8 cellular contexts compared by ENCODE assay signal in the genomic region with DNA sequence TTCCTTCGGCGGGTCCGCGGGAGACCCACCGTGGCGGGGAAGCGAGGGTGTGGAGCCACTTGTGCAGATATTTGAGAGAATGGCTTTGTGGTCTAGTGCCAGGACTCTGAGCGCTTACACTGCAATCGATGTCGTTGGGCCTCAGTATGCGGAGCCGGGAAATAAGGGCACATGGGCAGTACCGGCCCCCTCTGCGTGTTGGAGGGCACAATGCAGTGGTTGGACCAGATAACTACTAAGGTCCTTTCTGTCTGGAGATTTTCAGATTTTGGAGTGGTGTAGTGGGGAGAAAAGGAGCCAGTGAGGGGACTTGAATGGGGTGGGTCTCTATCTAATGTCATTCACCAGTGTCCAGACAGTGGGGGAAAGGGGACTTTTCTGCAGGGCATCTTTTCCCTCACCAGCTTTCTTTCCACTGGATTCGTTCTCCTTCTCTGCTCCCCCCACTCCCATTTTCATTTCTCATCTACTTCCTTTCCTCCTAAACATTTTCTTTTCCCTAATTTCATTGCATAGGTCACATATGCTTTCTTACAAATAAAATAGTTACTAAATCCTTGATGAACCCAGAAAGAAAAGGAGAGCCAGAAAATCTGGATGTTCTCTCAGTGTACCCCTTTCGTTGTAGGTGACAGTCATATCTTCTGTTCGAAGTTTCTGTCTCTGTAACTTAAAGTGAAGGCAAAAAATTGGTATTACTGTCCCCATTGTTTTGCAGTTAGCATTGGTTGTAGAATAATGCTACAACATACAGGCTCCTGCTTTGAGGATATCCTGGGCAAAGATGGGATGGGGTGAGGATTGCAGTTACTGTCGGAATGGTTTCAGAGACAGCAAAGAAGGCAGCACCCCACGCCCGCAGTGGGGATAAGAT. TPM values are rescaled to one million over a fixed set of nuclear protein-coding genes. Genes with fewer than 3 reads are reported as not detected.
DNase-seq lines count a peak whose midpoint lies in the region; ATAC-seq, FAIRE-seq and TF ChIP-seq lines count a peak whose summit lies in the region.

No MANE protein-coding gene starts in this region.

- H3K4me3 Mint-ChIP-seq in stimulated activated naive CD8-positive, alpha-beta T cell treated with anti-CD3 and anti-CD28 coated beads, Interleukin-15, amount 100 ng/mL, for 72 hours, result peak overlapping the region; percentile 91 to 92

- peaks cover 1% of the 10 kb centered on the region; the same call in 1 of the 2 replicates for H3K36me3 ChIP-seq in iPS DF 6.9 (ENCODE audit: control insufficient read depth, insufficient read depth, low read length)

- TF ChIP-seq CTCF in A549 (IDR thresholded peaks at IDR 0.05), result no peak
- TF ChIP-seq CTCF in GM12865 (IDR thresholded peaks at IDR 0.05; ENCODE audit: insufficient read depth, low read depth, low read length, missing control alignments), result no peak
- TF ChIP-seq CTCF in WI38 (IDR thresholded peaks at IDR 0.05; ENCODE audit: low read depth, low read length), result no peak

- H3K4me2 ChIP-seq in A549, result peak overlapping the region; percentile 98

- peaks cover 84% of the 10 kb centered on the region for H3K4me1 Mint-ChIP-seq in stimulated activated naive CD8-positive, alpha-beta T cell treated with anti-CD3 and anti-CD28 coated beads, Interleukin-15, amount 100 ng/mL, for 72 hours

- ATAC-seq in A549 (peak in 1 of 2 experiments; percentile 1; a peak in 3 of 6 replicates), GM21390 (IDR thresholded peaks at IDR 0.05; ENCODE audit: unreplicated experiment) (no peak), HG02798 (IDR thresholded peaks at IDR 0.05; ENCODE audit: poor library complexity, unreplicated experiment) (no peak)
- no peak for ATAC-seq in stimulated activated naive CD8-positive, alpha-beta T cell treated with anti-CD3 and anti-CD28 coated beads, Interleukin-15, amount 100 ng/mL, for 72 hours

- H3K4me3 ChIP-seq in A549, result peak overlapping the region; percentile 90
- H3K4me3 ChIP-seq in GM12865 (ENCODE audit: low read depth, low read length), result peak overlapping the region; percentile 93
- peak overlapping the region; percentile 89 for H3K4me3 ChIP-seq in WI38 (ENCODE audit: low read depth, low read length)
- H3K4me3 ChIP-seq in iPS DF 6.9 (ENCODE audit: low read length), result peak overlapping the region; percentile 62

- no peak for TF ChIP-seq RAD21 in A549 (conservative IDR thresholded peaks at IDR 0.05 in 1 of 2, IDR thresholded peaks at IDR 0.05 in 1 of 2)

- H3K4me1 ChIP-seq in A549, result peaks cover 23% of the 10 kb centered on the region; the same call in 2 of the 3 replicates
- peaks cover 8% of the 10 kb centered on the region for H3K4me1 ChIP-seq in iPS DF 6.9 (ENCODE audit: control insufficient read depth, insufficient read depth, low read length)

- no peak for DNase-seq in A549 (ENCODE audit: low read depth in 1 of 2, low spot score in 1 of 2)
- no peak for DNase-seq in GM12865 (ENCODE audit: low read depth)
- no peak for DNase-seq in iPS DF 6.9 (ENCODE audit: low read depth, low spot score)
- DNase-seq in stimulated activated naive CD8-positive, alpha-beta T cell treated with anti-CD3 and anti-CD28 coated beads, Interleukin-15, amount 100 ng/mL, for 72 hours, result no peak
- DNase-seq in stimulated activated CD4-positive, alpha-beta T cell treated with anti-CD3 and anti-CD28 coated beads, Interleukin-4, amount 100 ng/mL, for 1 hour, result no peak

- CTCF ChIA-PET in A549 (lab: Yijun Ruan, JAX), result interaction anchor here (0.6 to 5.8 kb wide), 17 partner anchors 8 to 1696 kb away, joined by 3 to 47 read pairs (median 4); no protein-coding TSS in a partner anchor

- H3K9me3 ChIP-seq in A549, result no peaks in the 10 kb centered on the region
- no peaks in the 10 kb centered on the region for H3K9me3 ChIP-seq in iPS DF 6.9 (ENCODE audit: control insufficient read depth, insufficient read depth, low read length)

- H3K9me3 Mint-ChIP-seq in stimulated activated naive CD8-positive, alpha-beta T cell treated with anti-CD3 and anti-CD28 coated beads, Interleukin-15, amount 100 ng/mL, for 72 hours, result no peaks in the 10 kb centered on the region

- H3K27me3 ChIP-seq in iPS DF 6.9 (ENCODE audit: control insufficient read depth, insufficient read depth, low read length), result peaks cover 15% of the 10 kb centered on the region

- no peak for TF ChIP-seq EP300 in A549 (IDR thresholded peaks at IDR 0.05)

- TF ChIP-seq POLR2A in A549 (IDR thresholded peaks at IDR 0.05; ENCODE audit: low read length), result no peak

- H3K27me3 Mint-ChIP-seq in stimulated activated naive CD8-positive, alpha-beta T cell treated with anti-CD3 and anti-CD28 coated beads, Interleukin-15, amount 100 ng/mL, for 72 hours, result peaks cover 32% of the 10 kb centered on the region

- peak overlapping the region; percentile 89 to 100 for H3K27ac Mint-ChIP-seq in stimulated activated naive CD8-positive, alpha-beta T cell treated with anti-CD3 and anti-CD28 coated beads, Interleukin-15, amount 100 ng/mL, for 72 hours

- POLR2A ChIA-PET in A549 (lab: Yijun Ruan, JAX), result interaction anchor here (0.6 to 2.1 kb wide), 20 partner anchors 9 to 821 kb away, joined by 3 to 42 read pairs (median 5); no protein-coding TSS in a partner anchor

- H3K27ac ChIP-seq in A549 (peak overlapping the region; percentile 88 to 93), iPS DF 6.9 (ENCODE audit: low read length) (no peak overlapping the region)

- 40% methylated on average over 20 of the region's 20 CpGs for WGBS in A549 (ENCODE audit: missing lambda C conversion rate)
- 100% methylated on average over 1 of the region's 20 CpGs for WGBS in iPS DF 6.9 (ENCODE audit: insufficient coverage, insufficient read length)

- FAIRE-seq in A549 (lab: Jason Lieb, UNC), result no peak

TF ChIP-seq in A549, 52 proteins besides CTCF, POLR2A, EP300 and RAD21:
- no peak for TF ChIP-seq PHF8 (IDR thresholded peaks at IDR 0.05; ENCODE audit: borderline replicate concordance, low read depth)
- peak; percentile 5 for TF ChIP-seq ZFP36 (IDR thresholded peaks at IDR 0.05; ENCODE audit: borderline replicate concordance, partially characterized antibody)
- no peak for TF ChIP-seq HOXB5 (CRISPR knock-in tag; IDR thresholded peaks at IDR 0.05)
- 0 out of 2 replicates have a peak, but pooled peaks have one; percentile 1 for TF ChIP-seq TFCP2L1 (CRISPR knock-in tag; IDR thresholded peaks at IDR 0.05)

RNA-seq across cellular contexts. Expression of a gene that starts 1.4 kb away (rescaled TPM):
- 33.4 and 62.9 TPM in 2 replicates for polyA plus RNA-seq in A549 (2011; rRNA removed)
- polyA plus RNA-seq in A549 (2012; cell fraction: cytosol; rRNA removed), result 29.2 and 44.9 TPM in 2 replicates
- polyA plus RNA-seq in A549 (2012; cell fraction: nucleus; rRNA removed), result 81.6 and 101 TPM in 2 replicates
- polyA plus RNA-seq in A549 (2017; fragmentation: RNase III; extraction: RNeasy Plus Mini Kit Qiagen cat#74134 plus additional on column Dnase treatment), result 4.4 to 5.0 TPM (median 4.7 TPM) in 3 replicates
- polyA minus RNA-seq in A549 (2011; rRNA and poly(A)+ RNA removed), result 106 and 171 TPM in 2 replicates
